Comparison of ENCODE assay signal across 8 cellular contexts in genomic region chr21:40143822-40144525, GRCh38.
DNase-seq lines count a peak whose midpoint lies in the region; ATAC-seq, FAIRE-seq and TF ChIP-seq lines count a peak whose summit lies in the region.

No MANE protein-coding gene starts in this region.

- H3K79me2 ChIP-seq in PC-9 (ENCODE audit: low read depth): no peaks in the 10 kb centered on the region
- no peaks in the 10 kb centered on the region for H3K79me2 ChIP-seq in keratinocyte (ENCODE audit: control insufficient read depth, insufficient read depth, low read length)

- no peaks in the 10 kb centered on the region for H3K9me2 ChIP-seq in PC-9 (ENCODE audit: insufficient read depth)

- peak; percentile 83 for TF ChIP-seq CTCF in PC-9 (conservative IDR thresholded peaks at IDR 0.05)
- peak; percentile 54 for TF ChIP-seq CTCF in astrocyte of the spinal cord (IDR thresholded peaks at IDR 0.05; ENCODE audit: low read depth, low read length)
- TF ChIP-seq CTCF in keratinocyte (optimal IDR thresholded peaks at IDR 0.05 in 1 of 3, IDR thresholded peaks at IDR 0.05 in 1 of 3, conservative IDR thresholded peaks at IDR 0.05 in 1 of 3; ENCODE audit: extremely low read depth in 1 of 3, insufficient read depth in 2 of 3, low read length in 3 of 3): peak; percentile 39 to 56 (median 55)

- no peaks in the 10 kb centered on the region for H3K4me1 ChIP-seq in PC-9 (replicated peaks; ENCODE audit: insufficient read depth)
- H3K4me1 ChIP-seq in keratinocyte (ENCODE audit: control insufficient read depth, extremely low read depth, insufficient read depth, low read length): no peaks in the 10 kb centered on the region

- H3K4me2 ChIP-seq in PC-9: no peak overlapping the region
- H3K4me2 ChIP-seq in keratinocyte (ENCODE audit: control insufficient read depth, extremely low read depth, insufficient read depth, low read depth, low read length): no peak overlapping the region

- no peak for ATAC-seq in GM21825 (IDR thresholded peaks at IDR 0.05; ENCODE audit: unreplicated experiment)

- CTCF ChIA-PET in PC-9 (lab: Charles Lee): interaction anchor here (0.9 to 1.2 kb wide), 3 partner anchors 10 to 926 kb away, joined by 3 to 5 read pairs (median 4); no protein-coding TSS in a partner anchor

- no peak overlapping the region for H2AFZ ChIP-seq in PC-9
- no peak overlapping the region for H2AFZ ChIP-seq in keratinocyte (ENCODE audit: control insufficient read depth, low read length)

- intact Hi-C loops in PC-9 (cut with micrococcal nuclease; ENCODE audit: unreplicated experiment): loop anchor here (5.0 to 10.0 kb wide), 2 partner anchors 243 to 921 kb away; no protein-coding TSS in a partner anchor

- in situ Hi-C loops in astrocyte of the spinal cord (cut with HindIII; ENCODE audit: low sequenced_read_pairs): no loop called here

- no peaks in the 10 kb centered on the region for H3K9me3 ChIP-seq in PC-9 (ENCODE audit: insufficient read depth, low read depth)
- no peaks in the 10 kb centered on the region for H3K9me3 ChIP-seq in keratinocyte (ENCODE audit: control insufficient read depth, low read depth, low read length)

- DNase-seq in DMS 273 (lab: John Stamatoyannopoulos, UW; ENCODE audit: unreplicated experiment) (peak; percentile 74), HPDE6-E6E7 (ENCODE audit: extremely low spot score) (peak; percentile 15), PC-9 (peak in 1 of 2 experiments; percentile 28), astrocyte of the spinal cord (ENCODE audit: low read depth, low spot score) (peak; percentile 47), keratinocyte (ENCODE audit: low read depth, low spot score) (no peak), GM19238 (ENCODE audit: insufficient read length, low spot score) (no peak)
- DNase-seq in stimulated activated CD4-positive, alpha-beta T cell treated with anti-CD3 and anti-CD28 coated beads, Interleukin-4, amount 100 ng/mL, for 48 hours (ENCODE audit: low read depth in 2 of 2): peak; percentile 29 to 55

- no peak overlapping the region for H3K9ac ChIP-seq in keratinocyte (ENCODE audit: control insufficient read depth, extremely low read depth, insufficient read depth, low read length)

- H3K36me3 ChIP-seq in PC-9 (ENCODE audit: low read depth) (no peaks in the 10 kb centered on the region), keratinocyte (ENCODE audit: control insufficient read depth in 2 of 2, extremely low read depth in 1 of 2, insufficient read depth in 2 of 2, low read length in 2 of 2) (no peaks in the 10 kb centered on the region)

- H3F3A ChIP-seq in PC-9 (ENCODE audit: insufficient read depth, low read depth): no peaks in the 10 kb centered on the region

- no peak overlapping the region for H3K27ac ChIP-seq in PC-9
- H3K27ac ChIP-seq in keratinocyte (ENCODE audit: control insufficient read depth, insufficient read depth, low read length): no peak overlapping the region

- POLR2A ChIA-PET in PC-9 (lab: Charles Lee; ENCODE audit: unreplicated experiment): no interaction called here

- H3K9me1 ChIP-seq in keratinocyte (ENCODE audit: control insufficient read depth, extremely low read depth, insufficient read depth, low read length): no peaks in the 10 kb centered on the region

- no peak for FAIRE-seq in keratinocyte (lab: Jason Lieb, UNC)

- dilution Hi-C loops in keratinocyte (cut with MboI; ENCODE audit: extremely low pct_ligation_motif_present, low sequenced_read_pairs): no loop called here

- no peak overlapping the region for H3K4me3 ChIP-seq in PC-9
- H3K4me3 ChIP-seq in astrocyte of the spinal cord (ENCODE audit: low read depth, low read length): no peak overlapping the region
- no peak overlapping the region for H3K4me3 ChIP-seq in keratinocyte (ENCODE audit: control insufficient read depth in 2 of 3, extremely low read depth in 1 of 3, insufficient read depth in 2 of 3, low read depth in 1 of 3, low read length in 3 of 3)

- H4K20me1 ChIP-seq in PC-9 (ENCODE audit: insufficient read depth) (no peaks in the 10 kb centered on the region), keratinocyte (ENCODE audit: control insufficient read depth, extremely low read depth, insufficient read depth, low read length) (no peaks in the 10 kb centered on the region)

- no peaks in the 10 kb centered on the region for H3K27me3 ChIP-seq in PC-9 (ENCODE audit: insufficient read depth, low read depth)
- H3K27me3 ChIP-seq in keratinocyte (ENCODE audit: control insufficient read depth, extremely low read depth, insufficient read depth, low read length): no peaks in the 10 kb centered on the region

- no TSS peak for BruUV-seq in PC-9 (replicated peaks; lab: Mats Ljungman, UMichigan)

Comparison
In these comparisons a context has a peak if more than half of its experiments do, and no peak if none do; other contexts are left out.
1. DNase-seq: peak in DMS 273 (single experiment), HPDE6-E6E7 (single experiment), astrocyte of the spinal cord (single experiment) and stimulated activated CD4-positive, alpha-beta T cell treated with anti-CD3 and anti-CD28 coated beads, Interleukin-4, amount 100 ng/mL, for 48 hours (2 of 2); none in keratinocyte (single experiment) and GM19238 (single experiment).
2. Peak in every context shown above with its lines, with median percentiles within 50 percentile points of each other: CTCF ChIP-seq.